19 cellular contexts compared by ENCODE assay signal in the genomic region with DNA sequence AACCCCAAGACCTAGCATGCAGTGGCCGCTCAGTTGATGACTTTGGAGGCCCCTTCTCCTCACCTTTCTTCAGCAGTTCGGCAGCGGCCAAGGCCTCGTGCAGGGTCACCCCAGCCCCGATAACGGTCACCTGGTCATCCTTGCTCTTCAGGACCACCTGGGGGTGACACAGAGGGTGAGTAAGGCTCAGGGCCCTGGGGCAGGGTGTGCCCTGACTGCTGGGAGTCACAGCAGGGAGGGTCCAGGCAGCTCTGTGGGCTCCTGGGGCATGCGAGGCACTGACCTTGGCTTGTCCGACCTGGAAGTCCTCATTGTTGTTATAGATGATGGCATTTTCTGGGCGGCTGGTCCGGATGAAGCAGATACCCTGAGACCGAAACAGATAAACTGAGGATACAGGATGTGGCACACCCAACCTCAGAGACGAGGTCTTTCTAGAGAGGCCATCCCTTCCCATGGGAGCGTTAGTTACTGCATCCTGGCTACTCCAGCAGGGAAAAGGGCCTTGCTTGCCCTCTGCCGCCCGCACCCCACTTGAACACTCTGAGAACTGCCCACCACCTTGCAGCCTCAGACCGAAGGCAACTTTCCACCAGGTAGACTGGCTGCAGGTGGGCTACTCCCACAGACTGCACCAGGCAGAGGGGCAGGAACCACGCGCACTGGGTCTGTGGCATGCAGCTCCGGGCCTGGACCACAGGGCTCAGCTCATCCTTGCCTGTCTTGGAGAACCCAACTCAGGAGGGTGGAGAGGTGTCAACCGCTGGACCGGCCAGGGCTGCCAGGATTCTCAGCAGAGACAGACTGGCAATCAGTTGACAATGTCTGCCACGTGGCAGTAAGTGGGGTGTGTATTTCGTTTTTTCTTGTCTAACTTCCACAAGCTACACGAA. TPM values are rescaled to one million over a fixed set of nuclear protein-coding genes. Genes with fewer than 3 reads are reported as not detected.
DNase-seq lines count a peak whose midpoint lies in the region; ATAC-seq, FAIRE-seq and TF ChIP-seq lines count a peak whose summit lies in the region.
"Had no signal": no experiment of that assay in that cellular context is flagged by ENCODE, and none has a peak within 500 bp of the region (broad histone marks: within the 10 kb centered on the region; RNA-seq: fewer than 3 reads in every experiment).

No MANE protein-coding gene starts in this region.

- DNase-seq in AG04450 (ENCODE audit: low read depth, low spot score) (no peak), GM12892 (ENCODE audit: insufficient read length) (peak; percentile 16), K562 (ENCODE audit: extremely low read depth in 1 of 4, low spot score in 3 of 4) (peak in 1 of 4 experiments; percentile 5), neuronal stem cell (ENCODE audit: low spot score) (no peak), HepG2 (ENCODE audit: low spot score) (no peak), C1 segment of cervical spinal cord (lab: John Stamatoyannopoulos, UW) (no peak)
- DNase-seq: EL, HCEC 1CT, MG63, NCI-H2029 treated with DMSO at 0.1 percent for 48 hours, NCI-H510A, NCI-H82, SW 1271 had no signal

- H3K36me3 ChIP-seq in K562 (ENCODE audit: control insufficient read depth, insufficient read depth, low read length) (peaks cover 98% of the 10 kb centered on the region), neuronal stem cell (replicated peaks in 1 of 2; ENCODE audit: control insufficient read depth in 2 of 2, insufficient read depth in 2 of 2, low read length in 2 of 2) (peaks cover 95 to 100% of the 10 kb centered on the region in 2 donors), HepG2 (replicated peaks in 1 of 2; ENCODE audit: control insufficient read depth in 1 of 2, insufficient read depth in 2 of 2, low read length in 2 of 2) (peaks cover 58 to 92% of the 10 kb centered on the region in 2 experiments)

- peaks cover 6% of the 10 kb centered on the region for H3K79me1 ChIP-seq in neuronal stem cell (ENCODE audit: low read depth, low read length)

- H3K79me2 ChIP-seq in K562 (ENCODE audit: control insufficient read depth, insufficient read depth, low read length), result no peaks in the 10 kb centered on the region
- no peaks in the 10 kb centered on the region for H3K79me2 ChIP-seq in HepG2 (ENCODE audit: insufficient read depth, low read length)

- H2BK15ac ChIP-seq in neuronal stem cell (ENCODE audit: low read length), result no peak overlapping the region

- H2AK5ac ChIP-seq in neuronal stem cell (ENCODE audit: low read depth, low read length), result no peak overlapping the region

- H2BK12ac ChIP-seq in neuronal stem cell (ENCODE audit: low read length), result no peak overlapping the region

- H3K9me1 ChIP-seq in K562 (ENCODE audit: control insufficient read depth, insufficient read depth, low read length), result no peaks in the 10 kb centered on the region

- no peak for FAIRE-seq in GM12892 (lab: Jason Lieb, UNC)
- no peak for FAIRE-seq in K562 (lab: Jason Lieb, UNC)
- no peak for FAIRE-seq in HepG2 (lab: Jason Lieb, UNC)
- FAIRE-seq: GM18507, RCC 7860 had no signal

- TF ChIP-seq POLR2A in GM12892 (IDR thresholded peaks at IDR 0.05; ENCODE audit: low read depth, low read length), result no peak
- TF ChIP-seq POLR2A in K562 (conservative IDR thresholded peaks at IDR 0.05), result no peak
- TF ChIP-seq POLR2A in HepG2 (IDR thresholded peaks at IDR 0.05; ENCODE audit: insufficient read depth in 1 of 2, low read depth in 2 of 2, low read length in 2 of 2), result peak in 1 of 2 experiments; percentile 27; a peak in 1 of 4 replicates

- peak overlapping the region; percentile 11 for H3K27ac ChIP-seq in AG04450 (ENCODE audit: low read depth, low read length)
- H3K27ac ChIP-seq in K562 (ENCODE audit: extremely low read depth, low read depth, low read length), result no peak overlapping the region
- H3K27ac ChIP-seq in neuronal stem cell (replicated peaks; ENCODE audit: low read length), result no peak overlapping the region
- H3K27ac ChIP-seq in HepG2 (ENCODE audit: extremely low read length, insufficient read depth, low read length), result no peak overlapping the region
- H3K27ac ChIP-seq: BLaER1, KMS-11 had no signal

- in situ Hi-C loops in K562 (cut with MboI) (no loop called here), HepG2 (cut with HindIII; ENCODE audit: extremely low pct_ligation_motif_present, low pct_unique_long_range_greater_than_20kb) (no loop called here)

- H3K9ac ChIP-seq in K562 (ENCODE audit: insufficient read depth in 1 of 2, low read depth in 2 of 2, low read length in 2 of 2) (no peak overlapping the region), neuronal stem cell (ENCODE audit: low read depth, low read length, poor library complexity) (no peak overlapping the region), HepG2 (ENCODE audit: insufficient read depth, low read depth, low read length) (no peak overlapping the region)
- H3K9ac ChIP-seq: BLaER1, KMS-11 had no signal

- H3K4ac ChIP-seq in neuronal stem cell (ENCODE audit: low read length), result no peak overlapping the region

- no peaks in the 10 kb centered on the region for H3K27me3 ChIP-seq in AG04450 (ENCODE audit: control insufficient read depth, insufficient read depth, low read length)
- H3K27me3 ChIP-seq in K562 (ENCODE audit: control insufficient read depth in 2 of 2, insufficient read depth in 2 of 2, low read length in 2 of 2), result no peaks in the 10 kb centered on the region
- H3K27me3 ChIP-seq in neuronal stem cell (ENCODE audit: control insufficient read depth in 3 of 3, insufficient read depth in 3 of 3, low read depth in 1 of 3, low read length in 3 of 3), result no peaks in the 10 kb centered on the region
- H3K27me3 ChIP-seq in HepG2 (ENCODE audit: control insufficient read depth in 1 of 2, insufficient read depth in 2 of 2, low read length in 2 of 2), result no peaks in the 10 kb centered on the region
- H3K27me3 ChIP-seq: BLaER1, MG63 had no signal

- BruUV-seq in K562 (replicated peaks; lab: Mats Ljungman, UMichigan) (no TSS peak), HepG2 (replicated peaks; lab: Mats Ljungman, UMichigan) (no TSS peak)

- peaks cover 0 to 12% of the 10 kb centered on the region in 2 experiments; a peak in 1 of 5 replicates for H3K4me1 ChIP-seq in K562 (replicated peaks in 1 of 2; ENCODE audit: control insufficient read depth in 2 of 2, insufficient read depth in 2 of 2, low read length in 2 of 2)
- no peaks in the 10 kb centered on the region for H3K4me1 ChIP-seq in neuronal stem cell (ENCODE audit: control insufficient read depth in 2 of 2, insufficient read depth in 1 of 2, low read depth in 1 of 2, low read length in 2 of 2)
- H3K4me1 ChIP-seq in HepG2 (ENCODE audit: insufficient read depth, low read length), result peaks cover 37% of the 10 kb centered on the region

- no peak overlapping the region for H4K91ac ChIP-seq in neuronal stem cell (ENCODE audit: low read depth, low read length, poor library complexity)

- no peak overlapping the region for H2BK120ac ChIP-seq in neuronal stem cell (ENCODE audit: low read depth, low read length)

- no peak overlapping the region for H3K18ac ChIP-seq in neuronal stem cell (ENCODE audit: low read length)

- H3K9me3 ChIP-seq in AG04450 (ENCODE audit: control insufficient read depth, insufficient read depth, low read length), result no peaks in the 10 kb centered on the region
- no peaks in the 10 kb centered on the region for H3K9me3 ChIP-seq in K562 (replicated peaks; ENCODE audit: control insufficient read depth, insufficient read depth, low read depth, low read length)
- peaks cover 0 to 1% of the 10 kb centered on the region in 2 donors for H3K9me3 ChIP-seq in neuronal stem cell (replicated peaks in 1 of 2; ENCODE audit: control insufficient read depth in 2 of 2, insufficient read depth in 1 of 2, low read depth in 1 of 2, low read length in 2 of 2)
- H3K9me3 ChIP-seq in HepG2 (ENCODE audit: low read length), result no peaks in the 10 kb centered on the region
- H3K9me3 ChIP-seq: BLaER1, MG63 had no signal

- no peaks in the 10 kb centered on the region for H4K20me1 ChIP-seq in K562 (replicated peaks; ENCODE audit: control insufficient read depth, insufficient read depth, low read length)
- H4K20me1 ChIP-seq in HepG2 (ENCODE audit: insufficient read depth, low read length), result 0 out of 2 replicates have a peak, but pooled peaks cover 3% of the 10 kb centered on the region

- TF ChIP-seq EP300 in K562 (IDR thresholded peaks at IDR 0.05; ENCODE audit: low read length), result no peak
- no peak for TF ChIP-seq EP300 in HepG2 (IDR thresholded peaks at IDR 0.05; ENCODE audit: low read depth in 2 of 2, low read length in 2 of 2)
- TF ChIP-seq EP300 in HepG2 (CRISPR knock-in tag; IDR thresholded peaks at IDR 0.05; ENCODE audit: borderline replicate concordance), result no peak

- H4K8ac ChIP-seq in neuronal stem cell (ENCODE audit: low read depth, low read length), result no peak overlapping the region

- TF ChIP-seq RAD21 in K562 (CRISPR knock-in tag; conservative IDR thresholded peaks at IDR 0.05 in 1 of 2, IDR thresholded peaks at IDR 0.05 in 1 of 2) (no peak), HepG2 (CRISPR knock-in tag; IDR thresholded peaks at IDR 0.05) (no peak)

- H2AFZ ChIP-seq in K562 (ENCODE audit: low read depth, low read length) (no peak overlapping the region), neuronal stem cell (ENCODE audit: low read length) (no peak overlapping the region), HepG2 (ENCODE audit: low read length) (no peak overlapping the region)

- no peak overlapping the region for H3K4me3 ChIP-seq in AG04450 (ENCODE audit: low read depth, low read length)
- H3K4me3 ChIP-seq in K562, result no peak overlapping the region
- H3K4me3 ChIP-seq in neuronal stem cell (ENCODE audit: low read length in 2 of 2), result no peak overlapping the region
- H3K4me3 ChIP-seq in HepG2 (replicated peaks in 1 of 3; ENCODE audit: insufficient read depth in 1 of 3, low read depth in 2 of 3, low read length in 3 of 3), result no peak overlapping the region
- H3K4me3 ChIP-seq: BLaER1, MG63 had no signal

- intact Hi-C loops in K562 (cut with micrococcal nuclease), result loop anchor here (10.0 kb wide), 1 partner anchor 47 kb away; no protein-coding TSS in a partner anchor
- intact Hi-C loops in HepG2 (cut with micrococcal nuclease; ENCODE audit: unreplicated experiment), result no loop called here

- CTCF ChIA-PET in AG04450 (lab: Charles Lee) (interaction anchor here (2.2 kb wide), 1 partner anchor 8 kb away, joined by 9 read pairs; no protein-coding TSS in a partner anchor), K562 (lab: Yijun Ruan, JAX; ENCODE audit: low intra/inter-chr PET ratio) (no interaction called here), HepG2 (lab: Yijun Ruan, JAX; ENCODE audit: low intra/inter-chr PET ratio, low total read pairs) (no interaction called here)

- no peak for ATAC-seq in K562
- ATAC-seq in HepG2, result no peak
- ATAC-seq in HG03460 (IDR thresholded peaks at IDR 0.05; ENCODE audit: unreplicated experiment), result no peak
- ATAC-seq in GM18873 (IDR thresholded peaks at IDR 0.05; ENCODE audit: low FRiP score, unreplicated experiment), result no peak

- H2BK5ac ChIP-seq in neuronal stem cell (ENCODE audit: low read length), result no peak overlapping the region

- 85% methylated on average over 16 of the region's 24 CpGs for WGBS in K562 (ENCODE audit: insufficient coverage, low coverage, missing lambda C conversion rate)
- WGBS in neuronal stem cell (ENCODE audit: extremely low coverage in 2 of 2, insufficient read length in 2 of 2, insufficient replicate concordance in 1 of 2), 2 donors, result no CpG with 5 or more reads among the region's 24 CpGs
- 90% methylated on average over 14 of the region's 24 CpGs for WGBS in HepG2 (ENCODE audit: low lambda C conversion rate)

- POLR2A ChIA-PET in AG04450 (lab: Yijun Ruan, JAX), result no interaction called here
- POLR2A ChIA-PET in K562 (lab: Yijun Ruan, JAX), result interaction anchor here (1.2 kb wide), 1 partner anchor 113 kb away, joined by 4 read pairs; no protein-coding TSS in a partner anchor
- POLR2A ChIA-PET in HepG2 (lab: Yijun Ruan, JAX), result no interaction called here

- H3K23ac ChIP-seq in neuronal stem cell (ENCODE audit: low read depth, low read length, poor library complexity), result peak overlapping the region; percentile 36

- H3K14ac ChIP-seq in neuronal stem cell (ENCODE audit: low read length), result no peak overlapping the region

- no peak for TF ChIP-seq CTCF in AG04450 (IDR thresholded peaks at IDR 0.05; ENCODE audit: low read depth, low read length)
- TF ChIP-seq CTCF in K562 (IDR thresholded peaks at IDR 0.05 in 2 of 3, conservative IDR thresholded peaks at IDR 0.05 in 1 of 3; ENCODE audit: insufficient read depth in 2 of 3, low read depth in 1 of 3, low read length in 3 of 3), result no peak
- TF ChIP-seq CTCF in HepG2 (CRISPR knock-in tag; IDR thresholded peaks at IDR 0.05), result no peak

- H3K4me2 ChIP-seq in K562 (ENCODE audit: insufficient read depth, low read length) (no peak overlapping the region), neuronal stem cell (ENCODE audit: insufficient read depth, low read length, poor library complexity, severe bottlenecking) (no peak overlapping the region), HepG2 (ENCODE audit: low read depth, low read length) (no peak overlapping the region)
- H3K4me2 ChIP-seq: BLaER1, KMS-11 had no signal

RNA-seq across cellular contexts. Expression of a gene that starts 27.6 kb away (rescaled TPM):
- polyA plus RNA-seq in AG04450 (2011; rRNA removed), result 220 and 319 TPM in 2 replicates
- 238 and 315 TPM in 2 replicates for polyA minus RNA-seq in AG04450 (2011; rRNA and poly(A)+ RNA removed)
- 126 TPM for polyA plus RNA-seq in GM12892 (2012; ENCODE audit: missing spikeins)
- total RNA-seq in K562 (2011; cell fraction: chromatin; rRNA removed; ENCODE audit: low replicate concordance), result 73.0 and 172 TPM in 2 replicates
- total RNA-seq in K562 (2011; cell fraction: nucleolus; rRNA removed), result 134 and 158 TPM in 2 replicates
- 104 and 119 TPM in 2 replicates for total RNA-seq in K562 (2011; cell fraction: nucleoplasm; rRNA removed)
- 288 and 355 TPM in 2 replicates for total RNA-seq in K562 (2014; rRNA removed)
- total RNA-seq in K562 (2014; rRNA removed; fragmentation: Illumina TruSeq; extraction: Trizol), result 88.1 and 108 TPM in 2 replicates
- total RNA-seq in K562 (2015; rRNA removed; fragmentation: Illumina TruSeq; extraction: Trizol), result 187 and 191 TPM in 2 replicates
- 401 and 410 TPM in 2 replicates for total RNA-seq in K562 (2021)
- polyA plus RNA-seq in K562 (2011; rRNA removed), result 70.1 and 173 TPM in 2 replicates
- 89.6 and 124 TPM in 2 replicates for polyA plus RNA-seq in K562 (2011; cell fraction: cytosol; rRNA removed)
- polyA plus RNA-seq in K562 (2011; cell fraction: nucleus; rRNA removed), result 101 and 154 TPM in 2 replicates
- 282 and 441 TPM in 2 replicates for polyA plus RNA-seq in K562 (2012)
- polyA plus RNA-seq in K562 (2014; fragmentation: Illumina TruSeq; extraction: Trizol), result 250 and 316 TPM in 2 replicates
- 100 to 1,000 TPM in 1 of 2 experiments, 10 to 100 TPM in 1; 58.1 to 107 TPM for polyA plus RNA-seq in K562 (2014; fragmentation: Nextera tagmentation; extraction: Ambion mirVana)
- 226 and 263 TPM in 2 replicates for polyA plus RNA-seq in K562 (2014; rRNA removed)
- 52.4 and 66.2 TPM in 2 replicates for polyA minus RNA-seq in K562 (2011; rRNA and poly(A)+ RNA removed)
- 125 and 206 TPM in 2 replicates for polyA minus RNA-seq in K562 (2011; cell fraction: cytosol; rRNA and poly(A)+ RNA removed)
- 45.1 and 56.1 TPM in 2 replicates for polyA minus RNA-seq in K562 (2011; cell fraction: nucleus; rRNA and poly(A)+ RNA removed)
- polyA plus RNA-seq in neuronal stem cell (2013, experiment 1 of 2), result 423 TPM
- polyA plus RNA-seq in neuronal stem cell (2013, experiment 2 of 2), result 428 TPM
- 196 and 238 TPM in 2 replicates for total RNA-seq in HepG2 (2016; rRNA removed; fragmentation: Illumina TruSeq; extraction: Trizol)
- 73.9 and 83.5 TPM in 2 replicates for total RNA-seq in HepG2 (2016; cell fraction: cytosol; rRNA removed; fragmentation: Illumina TruSeq; extraction: Trizol; ENCODE audit: low read depth)
- total RNA-seq in HepG2 (2016; cell fraction: insoluble cytoplasmic fraction; rRNA removed; fragmentation: Illumina TruSeq; extraction: Trizol), result 153 and 251 TPM in 2 replicates
- 138 and 161 TPM in 2 replicates for total RNA-seq in HepG2 (2016; cell fraction: membrane; rRNA removed; fragmentation: Illumina TruSeq; extraction: Trizol)
- total RNA-seq in HepG2 (2016; cell fraction: nucleus; rRNA removed; fragmentation: Illumina TruSeq; extraction: Trizol), result 157 and 193 TPM in 2 replicates
- polyA plus RNA-seq in HepG2 (2011; rRNA removed), result 150 and 188 TPM in 2 replicates
- polyA plus RNA-seq in HepG2 (2011; cell fraction: cytosol; rRNA removed), result 105 and 148 TPM in 2 replicates
- polyA plus RNA-seq in HepG2 (2011; cell fraction: nucleus; rRNA removed), result 113 and 116 TPM in 2 replicates
- polyA plus RNA-seq in HepG2 (2012), result 234 and 367 TPM in 2 replicates
- polyA plus RNA-seq in HepG2 (2016; cell fraction: cytosol; fragmentation: Illumina TruSeq; extraction: Trizol; ENCODE audit: low read depth), result 126 and 140 TPM in 2 replicates
- 190 and 266 TPM in 2 replicates for polyA plus RNA-seq in HepG2 (2016; cell fraction: insoluble cytoplasmic fraction; fragmentation: Illumina TruSeq; extraction: Trizol; ENCODE audit: low read depth)
- polyA plus RNA-seq in HepG2 (2016; cell fraction: membrane; fragmentation: Illumina TruSeq; extraction: Trizol; ENCODE audit: low read depth), result 168 and 215 TPM in 2 replicates
- polyA plus RNA-seq in HepG2 (2016; cell fraction: nucleus; fragmentation: Illumina TruSeq; extraction: Trizol; ENCODE audit: insufficient read depth, low read depth), result 308 and 328 TPM in 2 replicates
- polyA minus RNA-seq in HepG2 (2011; rRNA and poly(A)+ RNA removed; ENCODE audit: low replicate concordance), result 280 and 471 TPM in 2 replicates
- 128 and 140 TPM in 2 replicates for polyA minus RNA-seq in HepG2 (2011; cell fraction: cytosol; rRNA and poly(A)+ RNA removed)
- polyA minus RNA-seq in HepG2 (2011; cell fraction: nucleus; rRNA and poly(A)+ RNA removed), result 47.4 and 62.7 TPM in 2 replicates
